ENCODE assay signal across 25 cellular contexts in genomic region chr11:69922015-69922595, GRCh38.
DNase-seq lines count a peak whose midpoint lies in the region; ATAC-seq, FAIRE-seq and TF ChIP-seq lines count a peak whose summit lies in the region.
"Had no signal": no experiment of that assay in that cellular context is flagged by ENCODE, and none has a peak within 500 bp of the region (broad histone marks: within the 10 kb centered on the region; RNA-seq: fewer than 3 reads in every experiment).

No MANE protein-coding gene starts in this region.

- H3K9ac ChIP-seq in kidney (ENCODE audit: low read length in 2 of 2) (no peak overlapping the region), smooth muscle cell (ENCODE audit: low read depth) (no peak overlapping the region)

- FAIRE-seq in kidney (lab: Jason Lieb, UNC) (no peak), D721Med (lab: Jason Lieb, UNC) (no peak)
- FAIRE-seq: A204.1, endometrium, GM19239, H54, K562 had no signal

- no peak overlapping the region for H2AFZ ChIP-seq in smooth muscle cell (ENCODE audit: low read depth)

- H4K20me1 ChIP-seq in smooth muscle cell (ENCODE audit: low read depth) = no peaks in the 10 kb centered on the region

- WGBS in smooth muscle cell (ENCODE audit: low lambda C conversion rate) = 74% methylated on average over 15 of the region's 17 CpGs

- H3K36me3 ChIP-seq in Peyer's patch = no peaks in the 10 kb centered on the region
- no peaks in the 10 kb centered on the region for H3K36me3 ChIP-seq in kidney (ENCODE audit: control insufficient read depth in 1 of 2, insufficient read depth in 2 of 2, low read length in 2 of 2)
- no peaks in the 10 kb centered on the region for H3K36me3 ChIP-seq in smooth muscle cell (ENCODE audit: low read depth)
- H3K36me3 ChIP-seq: gastroesophageal sphincter, uterus had no signal

- H3K4me1 ChIP-seq in Peyer's patch = peaks cover 0 to 6% (median 0%) of the 10 kb centered on the region in 4 donors
- peaks cover 0 to 14% of the 10 kb centered on the region in 2 donors for H3K4me1 ChIP-seq in kidney (ENCODE audit: control insufficient read depth in 1 of 2, insufficient read depth in 1 of 2, low read depth in 1 of 2, low read length in 2 of 2)
- H3K4me1 ChIP-seq in smooth muscle cell (ENCODE audit: low read depth) = no peaks in the 10 kb centered on the region

- TF ChIP-seq CTCF in Peyer's patch (IDR thresholded peaks at IDR 0.05) (no peak), kidney (IDR thresholded peaks at IDR 0.05; ENCODE audit: borderline replicate concordance, extremely low read depth, insufficient read depth) (no peak), smooth muscle cell (IDR thresholded peaks at IDR 0.05; ENCODE audit: borderline replicate concordance, insufficient read depth, poor library complexity, severe bottlenecking) (no peak), D721Med (IDR thresholded peaks at IDR 0.05; ENCODE audit: insufficient read depth, missing control alignments) (no peak)

- H3K27ac ChIP-seq in Peyer's patch (no peak overlapping the region), kidney (ENCODE audit: low read depth in 2 of 2, low read length in 2 of 2) (no peak overlapping the region), smooth muscle cell (ENCODE audit: low read depth) (peak overlapping the region; percentile 39)
- H3K27ac ChIP-seq: uterus had no signal

- ATAC-seq in GM18858 (IDR thresholded peaks at IDR 0.05; ENCODE audit: unreplicated experiment) = no peak
- ATAC-seq: activated CD4-positive, CD25-positive, alpha-beta regulatory T cell treated with anti-CD3 and anti-CD28 coated beads, Interleukin-2, amount 50 U/mL, for 24 hours; activated T-helper 17 cell treated with anti-CD3 and anti-CD28 coated beads, Interleukin-2, amount 50 U/mL, for 72 hours; CD8-positive, alpha-beta T cell; gastroesophageal sphincter; K562 had no signal

- peak; percentile 3 for DNase-seq in activated naive CD4-positive, alpha-beta T cell treated with anti-CD3 and anti-CD28 coated beads, Interleukin-2, amount 50 U/mL, for 16 hours
- no peak for DNase-seq in activated naive CD4-positive, alpha-beta T cell treated with Interleukin-2 at 50 U/mL for 16 hours
- DNase-seq in Peyer's patch (peak in 2 of 3 donors; percentile 33 to 34), kidney (peak; percentile 60), smooth muscle cell (lab: John Stamatoyannopoulos, UW; ENCODE audit: unreplicated experiment) (no peak), D721Med (ENCODE audit: insufficient read length, low spot score) (no peak), nucleus accumbens (lab: John Stamatoyannopoulos, UW) (no peak)
- DNase-seq: activated CD4-positive, alpha-beta memory T cell treated with anti-CD3 and anti-CD28 coated beads for 36 hours; CD8-positive, alpha-beta T cell; central memory CD4-positive, alpha-beta T cell; dermis blood vessel endothelial cell; hypothalamus; NCI-H2029 treated with DMSO at 0.1 percent for 48 hours; NCI-H526; stimulated activated naive CD4-positive, alpha-beta T cell had no signal

- no peaks in the 10 kb centered on the region for H3K79me2 ChIP-seq in smooth muscle cell (ENCODE audit: low read depth)

- H3F3A ChIP-seq in smooth muscle cell (ENCODE audit: low read depth) = no peaks in the 10 kb centered on the region

- no peak for TF ChIP-seq POLR2A in Peyer's patch (IDR thresholded peaks at IDR 0.05)

- H3K4me3 ChIP-seq in Peyer's patch (no peak overlapping the region), kidney (ENCODE audit: low read length in 2 of 2) (no peak overlapping the region), smooth muscle cell (no peak overlapping the region)
- H3K4me3 ChIP-seq: gastroesophageal sphincter, K562, uterus had no signal

- peak overlapping the region; percentile 39 for H3K4me2 ChIP-seq in smooth muscle cell

- H3K27me3 ChIP-seq in Peyer's patch (no peaks in the 10 kb centered on the region), smooth muscle cell (ENCODE audit: low read depth) (no peaks in the 10 kb centered on the region)
- H3K27me3 ChIP-seq: uterus had no signal

- intact Hi-C loops in kidney (cut with DNase I) = loop anchor here (10.0 kb wide), 1 partner anchor 263 kb away; no protein-coding TSS in a partner anchor

- H3K9me3 ChIP-seq in Peyer's patch (no peaks in the 10 kb centered on the region), kidney (ENCODE audit: control insufficient read depth in 1 of 2, low read length in 2 of 2) (no peaks in the 10 kb centered on the region), smooth muscle cell (replicated peaks; ENCODE audit: low read depth) (no peaks in the 10 kb centered on the region)
- H3K9me3 ChIP-seq: gastroesophageal sphincter, uterus had no signal

Comparison
In these comparisons a context has a peak if more than half of its experiments do, and no peak if none do; other contexts are left out.
1. DNase-seq: peak in activated naive CD4-positive, alpha-beta T cell treated with anti-CD3 and anti-CD28 coated beads, Interleukin-2, amount 50 U/mL, for 16 hours (single experiment), Peyer's patch (2 of 3) and kidney (single experiment); none in activated naive CD4-positive, alpha-beta T cell treated with Interleukin-2 at 50 U/mL for 16 hours (single experiment), smooth muscle cell (single experiment), D721Med (single experiment) and nucleus accumbens (0 of 56).